In genomic region chr11:71198141-71198822, GRCh38 we compare ENCODE assay signal across 16 cellular contexts. TPM values are rescaled to one million over a fixed set of nuclear protein-coding genes. Genes with fewer than 3 reads are reported as not detected.
DNase-seq lines count a peak whose midpoint lies in the region; ATAC-seq and TF ChIP-seq lines count a peak whose summit lies in the region.
"Had no signal": no experiment of that assay in that cellular context is flagged by ENCODE, and none has a peak within 500 bp of the region (broad histone marks: within the 10 kb centered on the region; RNA-seq: fewer than 3 reads in every experiment).

No MANE protein-coding gene starts in this region.

- DNase-seq in natural killer cell treated with Interleukin-12 subunit alpha and Interleukin-12 subunit beta and Interleukin-15 and Interleukin-18, amount 100 ng/mL, for 72 hours (ENCODE audit: low spot score), result peak; percentile 32
- DNase-seq in natural killer cell (no peak), neuronal stem cell (ENCODE audit: low spot score) (no peak), aorta (peak; percentile 33 to 65), foreskin fibroblast (no peak)
- DNase-seq: BE2C; C1 segment of cervical spinal cord; CD4-positive, CD25-positive, alpha-beta regulatory T cell; CD8-positive, alpha-beta memory T cell; COR-L47; DMS 273 treated with DMSO at 0.1 percent for 48 hours; DMS53; H9 had no signal

- no peaks in the 10 kb centered on the region for H3K27me3 Mint-ChIP-seq in natural killer cell treated with Interleukin-12 subunit alpha and Interleukin-12 subunit beta and Interleukin-15 and Interleukin-18, amount 100 ng/mL, for 72 hours
- no peaks in the 10 kb centered on the region for H3K27me3 Mint-ChIP-seq in natural killer cell (ENCODE audit: low read depth in 2 of 2)

- no peak overlapping the region for H3K4me3 Mint-ChIP-seq in natural killer cell treated with Interleukin-12 subunit alpha and Interleukin-12 subunit beta and Interleukin-15 and Interleukin-18, amount 100 ng/mL, for 72 hours
- no peak overlapping the region for H3K4me3 Mint-ChIP-seq in natural killer cell
- H3K4me3 Mint-ChIP-seq: CD4-positive, CD25-positive, alpha-beta regulatory T cell; CD8-positive, alpha-beta memory T cell; H9 had no signal

- no peak overlapping the region for H3K4ac ChIP-seq in neuronal stem cell (ENCODE audit: low read length)

- H2BK12ac ChIP-seq in neuronal stem cell (ENCODE audit: low read length), result no peak overlapping the region

- H3K27ac ChIP-seq in neuronal stem cell (replicated peaks; ENCODE audit: low read length), result no peak overlapping the region
- H3K27ac ChIP-seq in aorta (ENCODE audit: low read depth in 1 of 2, low read length in 2 of 2), result no peak overlapping the region

- no peak overlapping the region for H3K14ac ChIP-seq in neuronal stem cell (ENCODE audit: low read length)

- intact Hi-C loops in natural killer cell (cut with micrococcal nuclease) (no loop called here), aorta (cut with DNase I) (no loop called here)

- H3K27ac Mint-ChIP-seq in natural killer cell treated with Interleukin-12 subunit alpha and Interleukin-12 subunit beta and Interleukin-15 and Interleukin-18, amount 100 ng/mL, for 72 hours, result no peak overlapping the region
- no peak overlapping the region for H3K27ac Mint-ChIP-seq in natural killer cell
- H3K27ac Mint-ChIP-seq: CD8-positive, alpha-beta memory T cell had no signal

- no peaks in the 10 kb centered on the region for H3K9me3 Mint-ChIP-seq in natural killer cell treated with Interleukin-12 subunit alpha and Interleukin-12 subunit beta and Interleukin-15 and Interleukin-18, amount 100 ng/mL, for 72 hours
- no peaks in the 10 kb centered on the region for H3K9me3 Mint-ChIP-seq in natural killer cell
- H3K9me3 Mint-ChIP-seq: H9 had no signal

- no peak overlapping the region for H3K4me2 ChIP-seq in neuronal stem cell (ENCODE audit: insufficient read depth, low read length, poor library complexity, severe bottlenecking)

- no peak overlapping the region for H4K8ac ChIP-seq in neuronal stem cell (ENCODE audit: low read depth, low read length)

- H3K27me3 ChIP-seq in neuronal stem cell (ENCODE audit: control insufficient read depth in 3 of 3, insufficient read depth in 3 of 3, low read depth in 1 of 3, low read length in 3 of 3) (peaks cover 0 to 10% (median 0%) of the 10 kb centered on the region in 3 experiments), aorta (ENCODE audit: control insufficient read depth in 1 of 2, insufficient read depth in 2 of 2, low read length in 1 of 2) (no peaks in the 10 kb centered on the region)

- no peaks in the 10 kb centered on the region for H3K36me3 Mint-ChIP-seq in natural killer cell treated with Interleukin-12 subunit alpha and Interleukin-12 subunit beta and Interleukin-15 and Interleukin-18, amount 100 ng/mL, for 72 hours
- H3K36me3 Mint-ChIP-seq in natural killer cell, result no peaks in the 10 kb centered on the region
- H3K36me3 Mint-ChIP-seq: CD4-positive, CD25-positive, alpha-beta regulatory T cell; CD8-positive, alpha-beta memory T cell had no signal

- no peak overlapping the region for H4K91ac ChIP-seq in neuronal stem cell (ENCODE audit: low read depth, low read length, poor library complexity)

- H2AK5ac ChIP-seq in neuronal stem cell (ENCODE audit: low read depth, low read length), result peak overlapping the region; percentile 11

- H3K23ac ChIP-seq in neuronal stem cell (ENCODE audit: low read depth, low read length, poor library complexity), result no peak overlapping the region

- H3K9me3 ChIP-seq in neuronal stem cell (replicated peaks in 1 of 2; ENCODE audit: control insufficient read depth in 2 of 2, insufficient read depth in 1 of 2, low read depth in 1 of 2, low read length in 2 of 2) (no peaks in the 10 kb centered on the region), aorta (ENCODE audit: control insufficient read depth, low read length) (no peaks in the 10 kb centered on the region)
- H3K9me3 ChIP-seq: BE2C had no signal

- H2BK15ac ChIP-seq in neuronal stem cell (ENCODE audit: low read length), result no peak overlapping the region

- H2BK5ac ChIP-seq in neuronal stem cell (ENCODE audit: low read length), result no peak overlapping the region

- H2AFZ ChIP-seq in neuronal stem cell (ENCODE audit: low read length), result no peak overlapping the region

- no CpG with 5 or more reads among the region's 17 CpGs for WGBS in neuronal stem cell (ENCODE audit: extremely low coverage in 2 of 2, insufficient read length in 2 of 2, insufficient replicate concordance in 1 of 2), 2 donors
- 82 to 83% methylated on average over 17 of the region's 17 CpGs for WGBS in aorta, 2 donors

- H2BK120ac ChIP-seq in neuronal stem cell (ENCODE audit: low read depth, low read length), result peak overlapping the region; percentile 25

- no peaks in the 10 kb centered on the region for H3K4me1 Mint-ChIP-seq in natural killer cell treated with Interleukin-12 subunit alpha and Interleukin-12 subunit beta and Interleukin-15 and Interleukin-18, amount 100 ng/mL, for 72 hours (ENCODE audit: low read depth in 2 of 2)
- no peaks in the 10 kb centered on the region for H3K4me1 Mint-ChIP-seq in natural killer cell
- H3K4me1 Mint-ChIP-seq: CD4-positive, CD25-positive, alpha-beta regulatory T cell; CD8-positive, alpha-beta memory T cell had no signal

- no peak for ATAC-seq in natural killer cell treated with Interleukin-12 subunit alpha and Interleukin-12 subunit beta and Interleukin-15 and Interleukin-18, amount 100 ng/mL, for 72 hours
- ATAC-seq in natural killer cell, result no peak
- peak; percentile 32 for ATAC-seq in esophagus mucosa
- no peak for ATAC-seq in aorta (ENCODE audit: low FRiP score)
- no peak for ATAC-seq in GM21529 (IDR thresholded peaks at IDR 0.05; ENCODE audit: unreplicated experiment)
- ATAC-seq in GM18861 (IDR thresholded peaks at IDR 0.05; ENCODE audit: unreplicated experiment), result no peak

- H3K4me3 ChIP-seq in neuronal stem cell (ENCODE audit: low read length in 2 of 2) (no peak overlapping the region), aorta (ENCODE audit: low read length in 2 of 2) (no peak overlapping the region), foreskin fibroblast (ENCODE audit: low read depth in 1 of 2, low read length in 2 of 2) (no peak overlapping the region)

- H3K79me1 ChIP-seq in neuronal stem cell (ENCODE audit: low read depth, low read length), result no peaks in the 10 kb centered on the region

- peak overlapping the region; percentile 72 for H3K18ac ChIP-seq in neuronal stem cell (ENCODE audit: low read length)

- no peak overlapping the region for H3K9ac ChIP-seq in neuronal stem cell (ENCODE audit: low read depth, low read length, poor library complexity)

- peaks cover 0 to 3% of the 10 kb centered on the region in 2 donors for H3K4me1 ChIP-seq in neuronal stem cell (ENCODE audit: control insufficient read depth in 2 of 2, insufficient read depth in 1 of 2, low read depth in 1 of 2, low read length in 2 of 2)
- no peaks in the 10 kb centered on the region for H3K4me1 ChIP-seq in aorta (ENCODE audit: control insufficient read depth in 1 of 2, insufficient read depth in 2 of 2, low read length in 2 of 2)
- H3K4me1 ChIP-seq: BE2C had no signal

- no peak for TF ChIP-seq CTCF in natural killer cell (IDR thresholded peaks at IDR 0.05)
- no peak for TF ChIP-seq CTCF in foreskin fibroblast (IDR thresholded peaks at IDR 0.05; ENCODE audit: low read depth, low read length)

- no peaks in the 10 kb centered on the region for H3K36me3 ChIP-seq in neuronal stem cell (replicated peaks in 1 of 2; ENCODE audit: control insufficient read depth in 2 of 2, insufficient read depth in 2 of 2, low read length in 2 of 2)
- no peaks in the 10 kb centered on the region for H3K36me3 ChIP-seq in aorta (ENCODE audit: control insufficient read depth in 1 of 2, insufficient read depth in 2 of 2, low read length in 1 of 2)
- H3K36me3 ChIP-seq: BE2C had no signal

RNA-seq across cellular contexts. Expression of gene SHANK2, which starts 54.1 kb away (rescaled TPM):
- total RNA-seq in natural killer cell treated with Interleukin-12 subunit alpha and Interleukin-12 subunit beta and Interleukin-15 and Interleukin-18, amount 100 ng/mL, for 72 hours, result under 1 TPM in 1 of 2 donors, not detected in 1; 0.11 TPM
- total RNA-seq in natural killer cell, result 1 to 10 TPM in 1 of 3 donors, not detected in 2; 4.9 TPM
- 2.5 TPM for total RNA-seq in esophagus mucosa
- polyA plus RNA-seq in neuronal stem cell (2013, experiment 1 of 2), result 5.0 TPM
- 5.0 TPM for polyA plus RNA-seq in neuronal stem cell (2013, experiment 2 of 2)
- total RNA-seq in aorta, result under 1 TPM; 0.16 to 0.93 TPM
- 1 to 10 TPM in 1 of 2 donors, not detected in 1; 4.8 TPM for polyA plus RNA-seq in aorta
- total RNA-seq: CD4-positive, CD25-positive, alpha-beta regulatory T cell; CD8-positive, alpha-beta memory T cell had no signal
- polyA plus RNA-seq: CD4-positive, CD25-positive, alpha-beta regulatory T cell; CD8-positive, alpha-beta memory T cell had no signal

Comparison
In these comparisons a context has a peak if more than half of its experiments do, and no peak if none do; other contexts are left out.
1. DNase-seq: peak in natural killer cell treated with Interleukin-12 subunit alpha and Interleukin-12 subunit beta and Interleukin-15 and Interleukin-18, amount 100 ng/mL, for 72 hours (single experiment) and aorta (2 of 2); none in natural killer cell (single experiment), neuronal stem cell (single experiment) and foreskin fibroblast (0 of 2).